ENCODE assay signal across 11 cellular contexts in genomic region chr6:156731436-156731835, GRCh38. TPM values are rescaled to one million over a fixed set of nuclear protein-coding genes. Genes with fewer than 3 reads are reported as not detected.
DNase-seq lines count a peak whose midpoint lies in the region; ATAC-seq lines count a peak whose summit lies in the region.
"Had no signal": no experiment of that assay in that cellular context is flagged by ENCODE, and none has a peak within 500 bp of the region (broad histone marks: within the 10 kb centered on the region; RNA-seq: fewer than 3 reads in every experiment).

No MANE protein-coding gene starts in this region.

- ATAC-seq in HG03565 (IDR thresholded peaks at IDR 0.05; ENCODE audit: unreplicated experiment) (no peak), GM19395 (IDR thresholded peaks at IDR 0.05; ENCODE audit: unreplicated experiment) (no peak)
- ATAC-seq: activated naive CD8-positive, alpha-beta T cell treated with anti-CD3 and anti-CD28 coated beads, Interleukin-2, amount 50 U/mL, for 24 hours had no signal

- DNase-seq in A172 (ENCODE audit: low spot score) (peak; percentile 51), GM04504 (ENCODE audit: low read depth) (peak; percentile 24), NCI-H2171 (lab: John Stamatoyannopoulos, UW) (peak; percentile 74), dermis blood vessel endothelial cell (peak; percentile 3), amygdala (lab: John Stamatoyannopoulos, UW) (no peak), mesenteric fat pad (ENCODE audit: low spot score) (no peak)
- DNase-seq: activated naive CD8-positive, alpha-beta T cell treated with anti-CD3 and anti-CD28 coated beads, Interleukin-2, amount 50 U/mL, for 24 hours; mesendoderm; spleen had no signal

RNA-seq across cellular contexts. Expression of gene ARID1B, which starts 45.7 kb away (rescaled TPM):
- total RNA-seq in A172 (2014; rRNA removed; shearing (Covaris generic)), result 13.8 and 14.4 TPM in 2 replicates
- 37.8 and 45.9 TPM in 2 replicates for total RNA-seq in dermis blood vessel endothelial cell
- 87.4 TPM for total RNA-seq in mesenteric fat pad

Comparison
In these comparisons a context has a peak if more than half of its experiments do, and no peak if none do; other contexts are left out.
1. DNase-seq: peak in A172 (single experiment), GM04504 (single experiment), NCI-H2171 (single experiment) and dermis blood vessel endothelial cell (single experiment); none in amygdala (0 of 56) and mesenteric fat pad (single experiment).